8 cellular contexts compared by ENCODE assay signal in genomic region chr7:36287371-36288241, GRCh38.
DNase-seq lines count a peak whose midpoint lies in the region; ATAC-seq and TF ChIP-seq lines count a peak whose summit lies in the region.

No MANE protein-coding gene starts in this region.

- H4K20me1 ChIP-seq in DND-41 (ENCODE audit: insufficient read depth, low read length): no peaks in the 10 kb centered on the region

- H3K9me3 ChIP-seq in DND-41 (ENCODE audit: insufficient read depth, low read length, severe bottlenecking): no peaks in the 10 kb centered on the region

- no peaks in the 10 kb centered on the region for H3K79me2 ChIP-seq in DND-41 (ENCODE audit: insufficient read depth, low read length)

- peak overlapping the region in 1 of 2 experiments; percentile 46; a peak in 2 of 4 replicates for H3K4me3 ChIP-seq in DND-41 (ENCODE audit: low read depth in 1 of 2, low read length in 2 of 2)

- peak overlapping the region; percentile 62 for H3K4me2 ChIP-seq in DND-41 (ENCODE audit: insufficient read depth, low read length)

- TF ChIP-seq CTCF in DND-41 (IDR thresholded peaks at IDR 0.05; ENCODE audit: borderline replicate concordance, extremely low read depth, low read length, poor library complexity, severe bottlenecking): peak; percentile 31

- peak; percentile 80 for DNase-seq in DND-41
- DNase-seq in NOMO-1 treated with DMSO at 0.1 percent for 48 hours (lab: John Stamatoyannopoulos, UW; ENCODE audit: unreplicated experiment): peak; percentile 49
- peak; percentile 25 to 32 for DNase-seq in stimulated activated CD4-positive, alpha-beta T cell treated with anti-CD3 and anti-CD28 coated beads, Interleukin-15, amount 100 ng/mL, for 48 hours (ENCODE audit: low read depth in 2 of 2)
- DNase-seq in mesenteric fat pad (ENCODE audit: low spot score): no peak

- H3K27ac ChIP-seq in DND-41 (ENCODE audit: low read length) (peak overlapping the region; percentile 87), cingulate gyrus (ENCODE audit: low read depth, low read length) (peak overlapping the region; percentile 83)

- ATAC-seq in DND-41 (ENCODE audit: insufficient read depth, low read depth) (peak; percentile 54), GM21737 (IDR thresholded peaks at IDR 0.05; ENCODE audit: unreplicated experiment) (peak; percentile 46), GM19035 (IDR thresholded peaks at IDR 0.05; ENCODE audit: unreplicated experiment) (no peak), HG02623 (IDR thresholded peaks at IDR 0.05; ENCODE audit: unreplicated experiment) (no peak)

- H3K36me3 ChIP-seq in DND-41 (ENCODE audit: insufficient read depth, low read length): no peaks in the 10 kb centered on the region; the same call in 1 of the 2 replicates

- H3K4me1 ChIP-seq in DND-41 (ENCODE audit: insufficient read depth, low read length): peaks cover 81% of the 10 kb centered on the region

- peak overlapping the region; percentile 64 for H2AFZ ChIP-seq in DND-41 (ENCODE audit: low read depth, low read length)

- peak overlapping the region; percentile 57 for H3K9ac ChIP-seq in DND-41 (ENCODE audit: low read depth, low read length)

- no peaks in the 10 kb centered on the region for H3K27me3 ChIP-seq in DND-41 (ENCODE audit: insufficient read depth, low read length, poor library complexity)

Comparison
In these comparisons a context has a peak if more than half of its experiments do, and no peak if none do; other contexts are left out.
1. ATAC-seq: peak in DND-41 (single experiment) and GM21737 (single experiment); none in GM19035 (single experiment) and HG02623 (single experiment).